Comparison of ENCODE assay signal across 20 cellular contexts in the genomic region with DNA sequence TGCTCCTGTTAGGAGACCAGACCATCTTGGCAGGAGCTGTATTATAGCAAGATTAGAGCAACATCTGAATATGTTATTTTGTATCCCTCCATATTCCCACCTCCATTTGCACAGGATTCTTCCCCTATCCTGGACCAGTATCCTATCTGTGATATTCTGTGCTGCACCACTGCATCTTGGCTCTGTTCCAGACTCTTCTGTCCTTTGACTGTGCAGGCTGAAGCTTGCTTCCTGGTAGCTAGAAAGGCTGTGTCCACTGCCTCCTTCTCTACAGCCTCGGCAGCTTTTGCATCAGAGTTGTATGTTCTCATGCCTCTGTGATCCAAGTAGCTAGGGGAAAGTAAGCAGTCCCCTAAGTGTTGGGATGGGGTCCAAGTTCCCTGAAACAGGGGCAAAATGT.
DNase-seq lines count a peak whose midpoint lies in the region; ATAC-seq and TF ChIP-seq lines count a peak whose summit lies in the region.
"Had no signal": no experiment of that assay in that cellular context is flagged by ENCODE, and none has a peak within 500 bp of the region (broad histone marks: within the 10 kb centered on the region; RNA-seq: fewer than 3 reads in every experiment).

No MANE protein-coding gene starts in this region.

- H3K9me3 ChIP-seq in right atrium auricular region (no peaks in the 10 kb centered on the region), smooth muscle cell (replicated peaks; ENCODE audit: low read depth) (no peaks in the 10 kb centered on the region), Caco-2 (no peaks in the 10 kb centered on the region)

- H3K4me1 ChIP-seq in right atrium auricular region (no peaks in the 10 kb centered on the region), smooth muscle cell (ENCODE audit: low read depth) (peaks cover 4% of the 10 kb centered on the region), Caco-2 (no peaks in the 10 kb centered on the region)
- H3K4me1 ChIP-seq: foreskin keratinocyte had no signal

- CTCF ChIA-PET in Caco-2 (lab: Charles Lee), result no interaction called here

- no TSS peak for BruUV-seq in Caco-2 (replicated peaks; lab: Mats Ljungman, UMichigan)

- H3K27me3 ChIP-seq in right atrium auricular region, result no peaks in the 10 kb centered on the region
- H3K27me3 ChIP-seq in smooth muscle cell (ENCODE audit: low read depth), result no peaks in the 10 kb centered on the region
- H3K27me3 ChIP-seq in Caco-2 (replicated peaks; ENCODE audit: control insufficient read depth, insufficient read depth, low read length), result no peaks in the 10 kb centered on the region
- H3K27me3 ChIP-seq: foreskin keratinocyte had no signal

- no peaks in the 10 kb centered on the region for H3K4me1 Mint-ChIP-seq in Caco-2 (ENCODE audit: low read depth, unreplicated experiment)
- H3K4me1 Mint-ChIP-seq: CD4-positive, CD25-positive, alpha-beta regulatory T cell; neural crest cell had no signal

- DNase-seq in Right ventricle myocardium superior (no peak), right atrium auricular region (ENCODE audit: low spot score) (no peak), amniotic epithelial cell (ENCODE audit: low read depth) (peak; percentile 37), kidney tubule cell (ENCODE audit: low spot score) (peak; percentile 68), smooth muscle cell (lab: John Stamatoyannopoulos, UW; ENCODE audit: unreplicated experiment) (no peak), mesenteric fat pad (ENCODE audit: low spot score) (no peak), Caco-2 (no peak)
- DNase-seq: activated CD8-positive, alpha-beta memory T cell treated with anti-CD3 and anti-CD28 coated beads for 24 hours; CD4-positive, CD25-positive, alpha-beta regulatory T cell; EL; MM.1S; NCI-H187 treated with DMSO at 0.1 percent for 48 hours; NCI-H526 treated with DMSO at 0.1 percent for 48 hours; retina; T-helper 9 cell had no signal

- H3K27ac ChIP-seq in right atrium auricular region (no peak overlapping the region), smooth muscle cell (ENCODE audit: low read depth) (peak overlapping the region; percentile 54)
- H3K27ac ChIP-seq: foreskin keratinocyte had no signal

- H3K4me3 ChIP-seq in right atrium auricular region (no peak overlapping the region), smooth muscle cell (no peak overlapping the region), Caco-2 (ENCODE audit: low read depth, low read length) (no peak overlapping the region)
- H3K4me3 ChIP-seq: lung had no signal

- H3K36me3 Mint-ChIP-seq in Caco-2 (ENCODE audit: insufficient read depth, unreplicated experiment), result no peaks in the 10 kb centered on the region
- H3K36me3 Mint-ChIP-seq: CD4-positive, CD25-positive, alpha-beta regulatory T cell had no signal

- H3K9ac ChIP-seq in smooth muscle cell (ENCODE audit: low read depth), result no peak overlapping the region

- no peaks in the 10 kb centered on the region for H3K79me2 ChIP-seq in smooth muscle cell (ENCODE audit: low read depth)

- H4K20me1 ChIP-seq in smooth muscle cell (ENCODE audit: low read depth), result no peaks in the 10 kb centered on the region

- no peaks in the 10 kb centered on the region for H3K36me3 ChIP-seq in right atrium auricular region
- no peaks in the 10 kb centered on the region for H3K36me3 ChIP-seq in smooth muscle cell (ENCODE audit: low read depth)
- H3K36me3 ChIP-seq in Caco-2 (ENCODE audit: control insufficient read depth, insufficient read depth, low read length), result no peaks in the 10 kb centered on the region

- peak overlapping the region; percentile 12 for H3K4me2 ChIP-seq in smooth muscle cell

- TF ChIP-seq CTCF in right atrium auricular region (IDR thresholded peaks at IDR 0.05), result no peak
- TF ChIP-seq CTCF in smooth muscle cell (IDR thresholded peaks at IDR 0.05; ENCODE audit: borderline replicate concordance, insufficient read depth, poor library complexity, severe bottlenecking), result no peak
- no peak for TF ChIP-seq CTCF in Caco-2 (IDR thresholded peaks at IDR 0.05; ENCODE audit: insufficient read depth in 1 of 2, low read depth in 1 of 2, low read length in 1 of 2, severe bottlenecking in 1 of 2, unreplicated experiment in 1 of 2)

- no peak overlapping the region for H3K27ac Mint-ChIP-seq in Caco-2 (ENCODE audit: unreplicated experiment)

- ATAC-seq in Right ventricle myocardium superior (ENCODE audit: poor library complexity), result peak; percentile 19
- ATAC-seq in GM18858 (IDR thresholded peaks at IDR 0.05; ENCODE audit: unreplicated experiment), result no peak
- ATAC-seq: activated CD4-positive, CD25-positive, alpha-beta regulatory T cell treated with anti-CD3 and anti-CD28 coated beads, Interleukin-2, amount 50 U/mL, for 24 hours; foreskin keratinocyte had no signal

- intact Hi-C loops in Right ventricle myocardium superior (cut with DNase I) (no loop called here), Caco-2 (cut with micrococcal nuclease; ENCODE audit: unreplicated experiment) (no loop called here)

- peak overlapping the region; percentile 60 for H2AFZ ChIP-seq in smooth muscle cell (ENCODE audit: low read depth)

- 66% methylated on average over 1 of the region's 1 CpG for WGBS in smooth muscle cell (ENCODE audit: low lambda C conversion rate)

- H3K4me3 Mint-ChIP-seq in Caco-2 (ENCODE audit: unreplicated experiment), result no peak overlapping the region
- H3K4me3 Mint-ChIP-seq: CD4-positive, CD25-positive, alpha-beta regulatory T cell; neural crest cell had no signal

- H3F3A ChIP-seq in smooth muscle cell (ENCODE audit: low read depth), result no peaks in the 10 kb centered on the region

- H3K9me3 Mint-ChIP-seq in Caco-2 (ENCODE audit: unreplicated experiment), result no peaks in the 10 kb centered on the region

- POLR2A ChIA-PET in Caco-2 (lab: Charles Lee), result no interaction called here

- H3K27me3 Mint-ChIP-seq in Caco-2 (ENCODE audit: insufficient read depth, unreplicated experiment), result peaks cover 9% of the 10 kb centered on the region
- H3K27me3 Mint-ChIP-seq: CD4-positive, CD25-positive, alpha-beta regulatory T cell had no signal

Comparison
In these comparisons a context has a peak if more than half of its experiments do, and no peak if none do; other contexts are left out.
1. DNase-seq: peak in amniotic epithelial cell (single experiment) and kidney tubule cell (single experiment); none in Right ventricle myocardium superior (single experiment), right atrium auricular region (single experiment), smooth muscle cell (single experiment), mesenteric fat pad (single experiment) and Caco-2 (0 of 2).